ENCODE assay signal across 1 cellular context in the genomic region with DNA sequence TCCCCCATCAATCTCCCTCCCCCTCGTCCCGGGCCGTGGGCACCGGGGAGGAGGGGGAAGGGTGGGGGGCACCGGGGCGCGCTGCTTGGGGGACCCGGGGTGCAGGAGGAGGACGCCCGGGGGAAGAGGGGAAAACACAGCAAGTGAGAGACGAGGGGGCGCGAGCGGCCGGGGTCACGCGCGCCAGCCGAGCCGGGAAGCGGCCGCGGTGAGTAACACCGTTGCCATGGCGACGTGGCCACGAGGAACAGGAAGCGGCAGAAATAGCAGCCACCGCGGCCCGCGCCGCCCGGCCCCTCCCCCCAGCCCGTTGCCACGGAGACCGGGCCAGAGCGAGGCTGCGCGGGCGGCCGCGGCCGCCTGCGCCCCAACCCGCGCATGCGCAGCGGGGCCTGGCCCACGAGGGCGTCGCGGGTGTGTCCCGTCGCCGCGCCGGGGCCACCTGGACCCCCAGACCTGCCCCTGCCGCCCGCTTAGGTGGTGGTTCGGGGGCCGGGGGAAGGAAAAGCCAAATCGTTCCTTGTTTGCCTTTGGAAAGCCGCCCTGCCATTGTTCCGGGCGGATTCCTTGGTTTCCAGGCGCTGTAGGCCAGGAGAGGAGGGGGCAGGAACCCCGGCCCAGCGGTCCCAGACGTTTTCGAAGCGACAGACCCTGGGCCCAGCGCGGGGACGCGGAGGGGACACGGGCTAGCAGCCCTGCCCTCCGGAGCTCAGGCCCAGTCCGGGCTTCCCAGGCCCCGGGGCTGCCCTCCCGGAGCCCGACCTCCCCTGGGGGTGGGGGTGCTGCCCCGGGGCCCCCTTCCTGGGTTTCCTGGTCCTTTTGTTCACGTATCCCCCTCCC.
TF ChIP-seq lines count a peak whose summit lies in the region.

No MANE protein-coding gene starts in this region.

TF ChIP-seq in IMR-90, 13 proteins besides CTCF, POLR2A, EP300 and RAD21 (continued from another document):
- TF ChIP-seq CHD1 (IDR thresholded peaks at IDR 0.05; ENCODE audit: low read depth, low read length) = no peak
- no peak for TF ChIP-seq SMC3 (IDR thresholded peaks at IDR 0.05; ENCODE audit: low read depth, low read length)
TF ChIP-seq in IMR-90: peak in this region for 5.
